In genomic region chr10:4485611-4486010, GRCh38 we compare ENCODE assay signal across 6 cellular contexts.
"Had no signal": no experiment of that assay in that cellular context is flagged by ENCODE, and none has a peak within 500 bp of the region (broad histone marks: within the 10 kb centered on the region; RNA-seq: fewer than 3 reads in every experiment).

No MANE protein-coding gene starts in this region.

- H3K27ac ChIP-seq: HL-60 had no signal

- H3K4me3 ChIP-seq: K562 had no signal

- DNase-seq: IMR-90, KBM-7 had no signal

- ATAC-seq: HepG2, K562 had no signal

- H3K4me1 Mint-ChIP-seq: IgD-negative memory B cell had no signal

- H3K4me3 Mint-ChIP-seq: IgD-negative memory B cell had no signal
